ENCODE assay signal across 1 cellular context in the genomic region with DNA sequence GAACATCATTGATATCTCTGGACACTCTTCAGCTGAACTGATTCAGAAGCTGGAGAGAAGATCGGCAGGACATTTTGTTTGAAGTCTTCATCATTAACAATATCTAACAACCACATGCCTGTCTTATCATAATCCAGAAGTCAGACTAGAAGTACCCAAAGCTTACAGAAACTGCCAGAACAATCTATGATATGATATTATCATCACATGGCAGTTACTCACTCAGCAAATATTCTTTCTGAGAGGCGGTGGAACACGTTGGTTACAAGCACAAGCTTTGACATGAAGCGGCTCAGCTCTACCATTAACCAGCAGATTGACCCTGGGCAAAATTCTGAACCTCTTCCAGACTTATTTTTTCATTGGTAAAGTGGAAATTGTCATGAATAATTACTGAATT.
TF ChIP-seq lines count a peak whose summit lies in the region.

No MANE protein-coding gene starts in this region.

TF ChIP-seq in K562, 482 proteins besides CTCF, POLR2A, EP300 and RAD21 (continued from another document and continues in another):
- TF ChIP-seq, protein P1, sequence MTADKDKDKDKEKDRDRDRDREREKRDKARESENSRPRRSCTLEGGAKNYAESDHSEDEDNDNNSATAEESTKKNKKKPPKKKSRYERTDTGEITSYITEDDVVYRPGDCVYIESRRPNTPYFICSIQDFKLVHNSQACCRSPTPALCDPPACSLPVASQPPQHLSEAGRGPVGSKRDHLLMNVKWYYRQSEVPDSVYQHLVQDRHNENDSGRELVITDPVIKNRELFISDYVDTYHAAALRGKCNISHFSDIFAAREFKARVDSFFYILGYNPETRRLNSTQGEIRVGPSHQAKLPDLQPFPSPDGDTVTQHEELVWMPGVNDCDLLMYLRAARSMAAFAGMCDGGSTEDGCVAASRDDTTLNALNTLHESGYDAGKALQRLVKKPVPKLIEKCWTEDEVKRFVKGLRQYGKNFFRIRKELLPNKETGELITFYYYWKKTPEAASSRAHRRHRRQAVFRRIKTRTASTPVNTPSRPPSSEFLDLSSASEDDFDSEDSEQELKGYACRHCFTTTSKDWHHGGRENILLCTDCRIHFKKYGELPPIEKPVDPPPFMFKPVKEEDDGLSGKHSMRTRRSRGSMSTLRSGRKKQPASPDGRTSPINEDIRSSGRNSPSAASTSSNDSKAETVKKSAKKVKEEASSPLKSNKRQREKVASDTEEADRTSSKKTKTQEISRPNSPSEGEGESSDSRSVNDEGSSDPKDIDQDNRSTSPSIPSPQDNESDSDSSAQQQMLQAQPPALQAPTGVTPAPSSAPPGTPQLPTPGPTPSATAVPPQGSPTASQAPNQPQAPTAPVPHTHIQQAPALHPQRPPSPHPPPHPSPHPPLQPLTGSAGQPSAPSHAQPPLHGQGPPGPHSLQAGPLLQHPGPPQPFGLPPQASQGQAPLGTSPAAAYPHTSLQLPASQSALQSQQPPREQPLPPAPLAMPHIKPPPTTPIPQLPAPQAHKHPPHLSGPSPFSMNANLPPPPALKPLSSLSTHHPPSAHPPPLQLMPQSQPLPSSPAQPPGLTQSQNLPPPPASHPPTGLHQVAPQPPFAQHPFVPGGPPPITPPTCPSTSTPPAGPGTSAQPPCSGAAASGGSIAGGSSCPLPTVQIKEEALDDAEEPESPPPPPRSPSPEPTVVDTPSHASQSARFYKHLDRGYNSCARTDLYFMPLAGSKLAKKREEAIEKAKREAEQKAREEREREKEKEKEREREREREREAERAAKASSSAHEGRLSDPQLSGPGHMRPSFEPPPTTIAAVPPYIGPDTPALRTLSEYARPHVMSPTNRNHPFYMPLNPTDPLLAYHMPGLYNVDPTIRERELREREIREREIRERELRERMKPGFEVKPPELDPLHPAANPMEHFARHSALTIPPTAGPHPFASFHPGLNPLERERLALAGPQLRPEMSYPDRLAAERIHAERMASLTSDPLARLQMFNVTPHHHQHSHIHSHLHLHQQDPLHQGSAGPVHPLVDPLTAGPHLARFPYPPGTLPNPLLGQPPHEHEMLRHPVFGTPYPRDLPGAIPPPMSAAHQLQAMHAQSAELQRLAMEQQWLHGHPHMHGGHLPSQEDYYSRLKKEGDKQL (CRISPR knock-in tag; IDR thresholded peaks at IDR 0.05; ENCODE audit: borderline replicate concordance) = no peak
- no peak for TF ChIP-seq PCBP1 (IDR thresholded peaks at IDR 0.05; ENCODE audit: low read depth, low read length, poor library complexity, severe bottlenecking)
- no peak for TF ChIP-seq NFXL1 (CRISPR knock-in tag; IDR thresholded peaks at IDR 0.05)
- no peak for TF ChIP-seq ZNF77 (CRISPR knock-in tag; IDR thresholded peaks at IDR 0.05)
- TF ChIP-seq, protein P2, sequence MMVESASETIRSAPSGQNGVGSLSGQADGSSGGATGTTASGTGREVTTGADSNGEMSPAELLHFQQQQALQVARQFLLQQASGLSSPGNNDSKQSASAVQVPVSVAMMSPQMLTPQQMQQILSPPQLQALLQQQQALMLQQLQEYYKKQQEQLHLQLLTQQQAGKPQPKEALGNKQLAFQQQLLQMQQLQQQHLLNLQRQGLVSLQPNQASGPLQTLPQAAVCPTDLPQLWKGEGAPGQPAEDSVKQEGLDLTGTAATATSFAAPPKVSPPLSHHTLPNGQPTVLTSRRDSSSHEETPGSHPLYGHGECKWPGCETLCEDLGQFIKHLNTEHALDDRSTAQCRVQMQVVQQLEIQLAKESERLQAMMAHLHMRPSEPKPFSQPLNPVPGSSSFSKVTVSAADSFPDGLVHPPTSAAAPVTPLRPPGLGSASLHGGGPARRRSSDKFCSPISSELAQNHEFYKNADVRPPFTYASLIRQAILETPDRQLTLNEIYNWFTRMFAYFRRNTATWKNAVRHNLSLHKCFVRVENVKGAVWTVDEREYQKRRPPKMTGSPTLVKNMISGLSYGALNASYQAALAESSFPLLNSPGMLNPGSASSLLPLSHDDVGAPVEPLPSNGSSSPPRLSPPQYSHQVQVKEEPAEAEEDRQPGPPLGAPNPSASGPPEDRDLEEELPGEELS (CRISPR knock-in tag; IDR thresholded peaks at IDR 0.05; ENCODE audit: borderline replicate concordance) = no peak
- peak; percentile 75; the same call in 1 of the 2 replicates for TF ChIP-seq PML (IDR thresholded peaks at IDR 0.05; ENCODE audit: low read length)
- TF ChIP-seq FIP1L1 (IDR thresholded peaks at IDR 0.05; ENCODE audit: low read depth, low read length, poor library complexity, severe bottlenecking) = no peak
- no peak for TF ChIP-seq MYBL2 (IDR thresholded peaks at IDR 0.05; ENCODE audit: low read depth)
- TF ChIP-seq MYBL2 (CRISPR knock-in tag; IDR thresholded peaks at IDR 0.05; ENCODE audit: borderline replicate concordance) = no peak
- TF ChIP-seq ZNF551 (CRISPR knock-in tag; IDR thresholded peaks at IDR 0.05) = no peak
- TF ChIP-seq, protein P3, sequence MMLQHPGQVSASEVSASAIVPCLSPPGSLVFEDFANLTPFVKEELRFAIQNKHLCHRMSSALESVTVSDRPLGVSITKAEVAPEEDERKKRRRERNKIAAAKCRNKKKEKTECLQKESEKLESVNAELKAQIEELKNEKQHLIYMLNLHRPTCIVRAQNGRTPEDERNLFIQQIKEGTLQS (IDR thresholded peaks at IDR 0.05) = peak; percentile 66; the same call in 1 of the 2 replicates
- TF ChIP-seq, protein P3 (CRISPR knock-in tag; conservative IDR thresholded peaks at IDR 0.05) = no peak
- no peak for TF ChIP-seq RBM15 (IDR thresholded peaks at IDR 0.05; ENCODE audit: insufficient read depth, low read length)
- peak; percentile 57 for TF ChIP-seq SMARCC2 (IDR thresholded peaks at IDR 0.05; ENCODE audit: low read depth)
- TF ChIP-seq, protein P4, sequence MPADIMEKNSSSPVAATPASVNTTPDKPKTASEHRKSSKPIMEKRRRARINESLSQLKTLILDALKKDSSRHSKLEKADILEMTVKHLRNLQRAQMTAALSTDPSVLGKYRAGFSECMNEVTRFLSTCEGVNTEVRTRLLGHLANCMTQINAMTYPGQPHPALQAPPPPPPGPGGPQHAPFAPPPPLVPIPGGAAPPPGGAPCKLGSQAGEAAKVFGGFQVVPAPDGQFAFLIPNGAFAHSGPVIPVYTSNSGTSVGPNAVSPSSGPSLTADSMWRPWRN (IDR thresholded peaks at IDR 0.05; ENCODE audit: low read depth) = peak; percentile 51; the same call in 1 of the 2 replicates
- TF ChIP-seq, protein P5, sequence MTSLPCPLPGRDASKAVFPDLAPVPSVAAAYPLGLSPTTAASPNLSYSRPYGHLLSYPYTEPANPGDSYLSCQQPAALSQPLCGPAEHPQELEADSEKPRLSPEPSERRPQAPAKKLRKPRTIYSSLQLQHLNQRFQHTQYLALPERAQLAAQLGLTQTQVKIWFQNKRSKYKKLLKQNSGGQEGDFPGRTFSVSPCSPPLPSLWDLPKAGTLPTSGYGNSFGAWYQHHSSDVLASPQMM (CRISPR knock-in tag; IDR thresholded peaks at IDR 0.05) = no peak
- TF ChIP-seq, protein P6, sequence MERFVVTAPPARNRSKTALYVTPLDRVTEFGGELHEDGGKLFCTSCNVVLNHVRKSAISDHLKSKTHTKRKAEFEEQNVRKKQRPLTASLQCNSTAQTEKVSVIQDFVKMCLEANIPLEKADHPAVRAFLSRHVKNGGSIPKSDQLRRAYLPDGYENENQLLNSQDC (CRISPR knock-in tag; IDR thresholded peaks at IDR 0.05) = no peak
- peak; percentile 84 to 90; a peak in 3 of 4 replicates for TF ChIP-seq KDM1A (IDR thresholded peaks at IDR 0.05)
- TF ChIP-seq, protein P7, sequence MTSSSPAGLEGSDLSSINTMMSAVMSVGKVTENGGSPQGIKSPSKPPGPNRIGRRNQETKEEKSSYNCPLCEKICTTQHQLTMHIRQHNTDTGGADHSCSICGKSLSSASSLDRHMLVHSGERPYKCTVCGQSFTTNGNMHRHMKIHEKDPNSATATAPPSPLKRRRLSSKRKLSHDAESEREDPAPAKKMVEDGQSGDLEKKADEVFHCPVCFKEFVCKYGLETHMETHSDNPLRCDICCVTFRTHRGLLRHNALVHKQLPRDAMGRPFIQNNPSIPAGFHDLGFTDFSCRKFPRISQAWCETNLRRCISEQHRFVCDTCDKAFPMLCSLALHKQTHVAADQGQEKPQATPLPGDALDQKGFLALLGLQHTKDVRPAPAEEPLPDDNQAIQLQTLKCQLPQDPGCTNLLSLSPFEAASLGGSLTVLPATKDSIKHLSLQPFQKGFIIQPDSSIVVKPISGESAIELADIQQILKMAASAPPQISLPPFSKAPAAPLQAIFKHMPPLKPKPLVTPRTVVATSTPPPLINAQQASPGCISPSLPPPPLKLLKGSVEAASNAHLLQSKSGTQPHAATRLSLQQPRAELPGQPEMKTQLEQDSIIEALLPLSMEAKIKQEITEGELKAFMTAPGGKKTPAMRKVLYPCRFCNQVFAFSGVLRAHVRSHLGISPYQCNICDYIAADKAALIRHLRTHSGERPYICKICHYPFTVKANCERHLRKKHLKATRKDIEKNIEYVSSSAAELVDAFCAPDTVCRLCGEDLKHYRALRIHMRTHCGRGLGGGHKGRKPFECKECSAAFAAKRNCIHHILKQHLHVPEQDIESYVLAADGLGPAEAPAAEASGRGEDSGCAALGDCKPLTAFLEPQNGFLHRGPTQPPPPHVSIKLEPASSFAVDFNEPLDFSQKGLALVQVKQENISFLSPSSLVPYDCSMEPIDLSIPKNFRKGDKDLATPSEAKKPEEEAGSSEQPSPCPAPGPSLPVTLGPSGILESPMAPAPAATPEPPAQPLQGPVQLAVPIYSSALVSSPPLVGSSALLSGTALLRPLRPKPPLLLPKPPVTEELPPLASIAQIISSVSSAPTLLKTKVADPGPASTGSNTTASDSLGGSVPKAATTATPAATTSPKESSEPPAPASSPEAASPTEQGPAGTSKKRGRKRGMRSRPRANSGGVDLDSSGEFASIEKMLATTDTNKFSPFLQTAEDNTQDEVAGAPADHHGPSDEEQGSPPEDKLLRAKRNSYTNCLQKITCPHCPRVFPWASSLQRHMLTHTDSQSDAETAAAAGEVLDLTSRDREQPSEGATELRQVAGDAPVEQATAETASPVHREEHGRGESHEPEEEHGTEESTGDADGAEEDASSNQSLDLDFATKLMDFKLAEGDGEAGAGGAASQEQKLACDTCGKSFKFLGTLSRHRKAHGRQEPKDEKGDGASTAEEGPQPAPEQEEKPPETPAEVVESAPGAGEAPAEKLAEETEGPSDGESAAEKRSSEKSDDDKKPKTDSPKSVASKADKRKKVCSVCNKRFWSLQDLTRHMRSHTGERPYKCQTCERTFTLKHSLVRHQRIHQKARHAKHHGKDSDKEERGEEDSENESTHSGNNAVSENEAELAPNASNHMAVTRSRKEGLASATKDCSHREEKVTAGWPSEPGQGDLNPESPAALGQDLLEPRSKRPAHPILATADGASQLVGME (CRISPR knock-in tag; IDR thresholded peaks at IDR 0.05) = no peak
- TF ChIP-seq CAMTA2 (CRISPR knock-in tag; conservative IDR thresholded peaks at IDR 0.05) = no peak
- no peak for TF ChIP-seq ZNF134 (CRISPR knock-in tag; conservative IDR thresholded peaks at IDR 0.05)
- no peak for TF ChIP-seq ZNF224 (CRISPR knock-in tag; IDR thresholded peaks at IDR 0.05)
- TF ChIP-seq POLR2B (IDR thresholded peaks at IDR 0.05; ENCODE audit: low read depth, partially characterized antibody) = no peak
- TF ChIP-seq PHF8 (IDR thresholded peaks at IDR 0.05; ENCODE audit: borderline replicate concordance, low read length) = no peak
- TF ChIP-seq, protein P8, sequence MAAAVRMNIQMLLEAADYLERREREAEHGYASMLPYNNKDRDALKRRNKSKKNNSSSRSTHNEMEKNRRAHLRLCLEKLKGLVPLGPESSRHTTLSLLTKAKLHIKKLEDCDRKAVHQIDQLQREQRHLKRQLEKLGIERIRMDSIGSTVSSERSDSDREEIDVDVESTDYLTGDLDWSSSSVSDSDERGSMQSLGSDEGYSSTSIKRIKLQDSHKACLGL (CRISPR knock-in tag; IDR thresholded peaks at IDR 0.05; ENCODE audit: borderline replicate concordance, poor library complexity, severe bottlenecking) = no peak
- TF ChIP-seq, protein P9, sequence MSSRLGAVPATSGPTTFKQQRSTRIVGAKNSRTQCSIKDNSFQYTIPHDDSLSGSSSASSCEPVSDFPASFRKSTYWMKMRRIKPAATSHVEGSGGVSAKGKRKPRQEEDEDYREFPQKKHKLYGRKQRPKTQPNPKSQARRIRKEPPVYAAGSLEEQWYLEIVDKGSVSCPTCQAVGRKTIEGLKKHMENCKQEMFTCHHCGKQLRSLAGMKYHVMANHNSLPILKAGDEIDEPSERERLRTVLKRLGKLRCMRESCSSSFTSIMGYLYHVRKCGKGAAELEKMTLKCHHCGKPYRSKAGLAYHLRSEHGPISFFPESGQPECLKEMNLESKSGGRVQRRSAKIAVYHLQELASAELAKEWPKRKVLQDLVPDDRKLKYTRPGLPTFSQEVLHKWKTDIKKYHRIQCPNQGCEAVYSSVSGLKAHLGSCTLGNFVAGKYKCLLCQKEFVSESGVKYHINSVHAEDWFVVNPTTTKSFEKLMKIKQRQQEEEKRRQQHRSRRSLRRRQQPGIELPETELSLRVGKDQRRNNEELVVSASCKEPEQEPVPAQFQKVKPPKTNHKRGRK (tag; IDR thresholded peaks at IDR 0.05) = no peak
- no peak for TF ChIP-seq SP2 (IDR thresholded peaks at IDR 0.05; ENCODE audit: extremely low read depth, low read depth, low read length, poor library complexity, severe bottlenecking)
- TF ChIP-seq ADNP (tag; IDR thresholded peaks at IDR 0.05) = peak; percentile 53; the same call in 1 of the 2 replicates
- peak; percentile 94 for TF ChIP-seq TEAD4 (IDR thresholded peaks at IDR 0.05; ENCODE audit: low read length)
- TF ChIP-seq TEAD4 (CRISPR knock-in tag; IDR thresholded peaks at IDR 0.05; ENCODE audit: borderline replicate concordance) = no peak
- TF ChIP-seq, protein P10, sequence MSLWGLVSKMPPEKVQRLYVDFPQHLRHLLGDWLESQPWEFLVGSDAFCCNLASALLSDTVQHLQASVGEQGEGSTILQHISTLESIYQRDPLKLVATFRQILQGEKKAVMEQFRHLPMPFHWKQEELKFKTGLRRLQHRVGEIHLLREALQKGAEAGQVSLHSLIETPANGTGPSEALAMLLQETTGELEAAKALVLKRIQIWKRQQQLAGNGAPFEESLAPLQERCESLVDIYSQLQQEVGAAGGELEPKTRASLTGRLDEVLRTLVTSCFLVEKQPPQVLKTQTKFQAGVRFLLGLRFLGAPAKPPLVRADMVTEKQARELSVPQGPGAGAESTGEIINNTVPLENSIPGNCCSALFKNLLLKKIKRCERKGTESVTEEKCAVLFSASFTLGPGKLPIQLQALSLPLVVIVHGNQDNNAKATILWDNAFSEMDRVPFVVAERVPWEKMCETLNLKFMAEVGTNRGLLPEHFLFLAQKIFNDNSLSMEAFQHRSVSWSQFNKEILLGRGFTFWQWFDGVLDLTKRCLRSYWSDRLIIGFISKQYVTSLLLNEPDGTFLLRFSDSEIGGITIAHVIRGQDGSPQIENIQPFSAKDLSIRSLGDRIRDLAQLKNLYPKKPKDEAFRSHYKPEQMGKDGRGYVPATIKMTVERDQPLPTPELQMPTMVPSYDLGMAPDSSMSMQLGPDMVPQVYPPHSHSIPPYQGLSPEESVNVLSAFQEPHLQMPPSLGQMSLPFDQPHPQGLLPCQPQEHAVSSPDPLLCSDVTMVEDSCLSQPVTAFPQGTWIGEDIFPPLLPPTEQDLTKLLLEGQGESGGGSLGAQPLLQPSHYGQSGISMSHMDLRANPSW (CRISPR knock-in tag; IDR thresholded peaks at IDR 0.05) = no peak
- TF ChIP-seq, protein P11, sequence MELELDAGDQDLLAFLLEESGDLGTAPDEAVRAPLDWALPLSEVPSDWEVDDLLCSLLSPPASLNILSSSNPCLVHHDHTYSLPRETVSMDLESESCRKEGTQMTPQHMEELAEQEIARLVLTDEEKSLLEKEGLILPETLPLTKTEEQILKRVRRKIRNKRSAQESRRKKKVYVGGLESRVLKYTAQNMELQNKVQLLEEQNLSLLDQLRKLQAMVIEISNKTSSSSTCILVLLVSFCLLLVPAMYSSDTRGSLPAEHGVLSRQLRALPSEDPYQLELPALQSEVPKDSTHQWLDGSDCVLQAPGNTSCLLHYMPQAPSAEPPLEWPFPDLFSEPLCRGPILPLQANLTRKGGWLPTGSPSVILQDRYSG (tag; conservative IDR thresholded peaks at IDR 0.05; ENCODE audit: low read depth) = no peak
- TF ChIP-seq ESRRB (CRISPR knock-in tag; IDR thresholded peaks at IDR 0.05; ENCODE audit: borderline replicate concordance) = no peak
- no peak for TF ChIP-seq ZC3H11A (IDR thresholded peaks at IDR 0.05; ENCODE audit: low read depth, low read length)
